ENCODE assay signal across 8 cellular contexts in the genomic region with DNA sequence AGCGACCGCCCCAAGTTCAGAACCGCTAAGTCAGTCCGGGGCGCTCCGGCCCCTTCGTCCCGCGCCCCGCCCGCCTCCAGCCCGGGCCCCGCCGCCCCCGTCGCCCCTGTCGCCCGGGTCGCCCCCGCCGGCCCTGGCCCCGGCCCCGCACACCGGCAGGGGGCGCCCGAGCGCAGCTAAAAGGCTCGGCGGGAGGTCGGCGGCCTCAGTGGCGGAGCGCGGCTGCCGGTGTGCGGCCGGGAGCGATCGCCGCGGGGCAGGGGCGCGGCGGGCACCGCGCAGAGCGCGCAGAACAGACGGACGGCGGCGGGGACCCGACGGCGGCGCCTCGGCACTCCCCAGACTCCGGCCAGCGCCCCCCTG. TPM values are rescaled to one million over a fixed set of nuclear protein-coding genes. Genes with fewer than 3 reads are reported as not detected.
A peak's percentile ranks its signal among the peaks of the same experiment; 100 is the strongest.
DNase-seq lines count a peak whose midpoint lies in the region; TF ChIP-seq lines count a peak whose summit lies in the region.

A gene (plus strand): TSS at position 208 of the 363 bp plus-strand sequence. CDS start 197 bp downstream, outside the sequence.

- H3K27ac Mint-ChIP-seq in Calu3 (ENCODE audit: unreplicated experiment) (peak within 1 kb of the TSS; percentile 13), H9 (no peak within 1 kb of the TSS)
- H3K27ac Mint-ChIP-seq in T-helper 1 cell treated with Interleukin-12 subunit alpha and Interleukin-12 subunit beta and Interleukin-4 antibody, amounts not matched to agents 30 μg/mL and 1 μg/mL, for 36 hours: no peak within 1 kb of the TSS

- H2AFZ ChIP-seq in H9 (ENCODE audit: low read length): no peak within 1 kb of the TSS

- H2BK5ac ChIP-seq in H9 (ENCODE audit: insufficient read length, low read length) (no peak within 1 kb of the TSS), mesendoderm (ENCODE audit: low read length) (no peak within 1 kb of the TSS)

- H2BK12ac ChIP-seq in H9 (ENCODE audit: insufficient read length, low read depth, low read length): no peak within 1 kb of the TSS

- H3K36me3 Mint-ChIP-seq in Calu3 (ENCODE audit: insufficient read depth, unreplicated experiment) (no peaks in the 10 kb centered on the region), H9 (ENCODE audit: insufficient read depth in 1 of 3, low read depth in 3 of 3) (no peaks in the 10 kb centered on the region; a peak in 1 of 7 replicates)
- H3K36me3 Mint-ChIP-seq in T-helper 1 cell treated with Interleukin-12 subunit alpha and Interleukin-12 subunit beta and Interleukin-4 antibody, amounts not matched to agents 30 μg/mL and 1 μg/mL, for 36 hours (ENCODE audit: low read depth): no peaks in the 10 kb centered on the region

- H2BK15ac ChIP-seq in H9 (ENCODE audit: low read depth, low read length) (no peak within 1 kb of the TSS), mesendoderm (replicated peaks; ENCODE audit: low read depth) (no peak within 1 kb of the TSS)

- CTCF ChIA-PET in Calu3 (lab: Charles Lee): interaction anchor here (0.7 to 1.0 kb wide), 2 partner anchors 35 to 477 kb away, joined by 3 to 4 read pairs; no protein-coding TSS in a partner anchor

- H3K27me3 Mint-ChIP-seq in Calu3 (ENCODE audit: unreplicated experiment) (peaks cover 100% of the 10 kb centered on the region), H9 (ENCODE audit: low read depth) (peaks cover 92% of the 10 kb centered on the region)
- H3K27me3 Mint-ChIP-seq in T-helper 1 cell treated with Interleukin-12 subunit alpha and Interleukin-12 subunit beta and Interleukin-4 antibody, amounts not matched to agents 30 μg/mL and 1 μg/mL, for 36 hours (ENCODE audit: low read depth): peaks cover 91% of the 10 kb centered on the region

- DNase-seq in Calu3 (peak; percentile 76), H9 (peak; percentile 48), dermis blood vessel endothelial cell (peak; percentile 20), mesendoderm (peak; percentile 51), suprapubic skin (ENCODE audit: low spot score in 2 of 2) (no peak), cerebellar nuclear complex (lab: John Stamatoyannopoulos, UW) (no peak), SHP77 treated with DMSO at 0.1 percent for 48 hours (lab: John Stamatoyannopoulos, UW) (no peak)

- no peak within 1 kb of the TSS for H2BK20ac ChIP-seq in H9 (ENCODE audit: low read depth, low read length, poor library complexity, severe bottlenecking)

- no peaks in the 10 kb centered on the region for H4K20me1 ChIP-seq in H9 (ENCODE audit: control insufficient read depth, insufficient read depth, insufficient read length)

- H3K56ac ChIP-seq in H9 (ENCODE audit: insufficient read length, low read depth, low read length): no peak within 1 kb of the TSS
- H3K56ac ChIP-seq in mesendoderm (ENCODE audit: low read length): peak within 1 kb of the TSS; percentile 70

- no CpG with 5 or more reads among the region's 59 CpGs for WGBS in H9 (ENCODE audit: extremely low coverage, insufficient read length, low lambda C conversion rate)
- WGBS in mesendoderm (ENCODE audit: extremely low coverage, insufficient coverage, low lambda C conversion rate): no CpG with 5 or more reads among the region's 59 CpGs
- 0% methylated on average over 6 of the region's 59 CpGs for WGBS in suprapubic skin

- H2BK120ac ChIP-seq in H9 (ENCODE audit: low read depth, low read length, poor library complexity, severe bottlenecking) (no peak within 1 kb of the TSS), mesendoderm (ENCODE audit: low read depth, low read length) (no peak within 1 kb of the TSS)

- H3K9ac ChIP-seq in H9 (ENCODE audit: extremely low read depth, insufficient read length, low read length) (no peak within 1 kb of the TSS), mesendoderm (ENCODE audit: low read length) (peak within 1 kb of the TSS; percentile 54)

- no peak for TF ChIP-seq CTCF in Calu3 (IDR thresholded peaks at IDR 0.05; ENCODE audit: unreplicated experiment)
- TF ChIP-seq CTCF in H9 (conservative IDR thresholded peaks at IDR 0.05): no peak; the same call in 2 of the 3 replicates
- TF ChIP-seq CTCF in suprapubic skin (IDR thresholded peaks at IDR 0.05): no peak

- H3K27me3 ChIP-seq in H9 (ENCODE audit: insufficient read depth, low read length) (peaks cover 31% of the 10 kb centered on the region), mesendoderm (ENCODE audit: insufficient read depth, low read length, poor library complexity) (peaks cover 13% of the 10 kb centered on the region), suprapubic skin (peaks cover 70% of the 10 kb centered on the region)

- intact Hi-C loops in Calu3 (cut with micrococcal nuclease; ENCODE audit: unreplicated experiment): no loop called here

- no peak within 1 kb of the TSS for H3K14ac ChIP-seq in H9 (ENCODE audit: insufficient read depth, low read length)

- H3K4me1 ChIP-seq in H9 (ENCODE audit: insufficient read depth, low read length) (no peaks in the 10 kb centered on the region), mesendoderm (ENCODE audit: control insufficient read depth, low read depth, low read length) (no peaks in the 10 kb centered on the region), suprapubic skin (peaks cover 21% of the 10 kb centered on the region)

- H3K79me1 ChIP-seq in H9 (ENCODE audit: insufficient read depth, low read depth, low read length, poor library complexity, severe bottlenecking) (no peaks in the 10 kb centered on the region), mesendoderm (ENCODE audit: low read length) (no peaks in the 10 kb centered on the region)

- TF ChIP-seq EP300 in suprapubic skin (IDR thresholded peaks at IDR 0.05): no peak

- no peak within 1 kb of the TSS for H2AK5ac ChIP-seq in H9 (ENCODE audit: insufficient read length, low read length)
- no peak within 1 kb of the TSS for H2AK5ac ChIP-seq in mesendoderm (ENCODE audit: low read length)

- H3K4me3 Mint-ChIP-seq in Calu3 (ENCODE audit: low read depth, unreplicated experiment) (peak within 1 kb of the TSS; percentile 74), H9 (peak within 1 kb of the TSS; percentile 65 to 86)
- H3K4me3 Mint-ChIP-seq in T-helper 1 cell treated with Interleukin-12 subunit alpha and Interleukin-12 subunit beta and Interleukin-4 antibody, amounts not matched to agents 30 μg/mL and 1 μg/mL, for 36 hours: peak within 1 kb of the TSS; percentile 59

- H4K91ac ChIP-seq in H9 (ENCODE audit: insufficient read length, low read depth, low read length): no peak within 1 kb of the TSS

- H3K23ac ChIP-seq in H9 (ENCODE audit: insufficient read length, low read depth, low read length): no peak within 1 kb of the TSS
- no peak within 1 kb of the TSS for H3K23ac ChIP-seq in mesendoderm (ENCODE audit: low read length)

- H3K79me2 ChIP-seq in H9 (ENCODE audit: insufficient read depth, low read length): no peaks in the 10 kb centered on the region
- H3K79me2 ChIP-seq in mesendoderm (ENCODE audit: control insufficient read depth, insufficient read depth, low read length): no peaks in the 10 kb centered on the region

- TF ChIP-seq POLR2A in suprapubic skin (IDR thresholded peaks at IDR 0.05): no peak

- H3K4ac ChIP-seq in H9 (ENCODE audit: low read depth, low read length) (no peak within 1 kb of the TSS), mesendoderm (ENCODE audit: low read depth, low read length) (no peak within 1 kb of the TSS)

- H3K36me3 ChIP-seq in mesendoderm (ENCODE audit: control insufficient read depth, insufficient read depth, low read length) (no peaks in the 10 kb centered on the region), suprapubic skin (no peaks in the 10 kb centered on the region)

- H3K4me3 ChIP-seq in mesendoderm (ENCODE audit: low read length) (peak within 1 kb of the TSS; percentile 11), suprapubic skin (peak within 1 kb of the TSS; percentile 51)

- no peak within 1 kb of the TSS for H3K27ac ChIP-seq in H9 (ENCODE audit: insufficient read length, low read depth, low read length)
- H3K27ac ChIP-seq in mesendoderm (ENCODE audit: low read depth, low read length): no peak within 1 kb of the TSS
- H3K27ac ChIP-seq in suprapubic skin: no peak within 1 kb of the TSS

- H3K23me2 ChIP-seq in H9 (ENCODE audit: insufficient read length, low read depth, low read length, poor library complexity, severe bottlenecking): peaks cover 12% of the 10 kb centered on the region

- H4K5ac ChIP-seq in H9 (ENCODE audit: insufficient read length, low read depth, low read length) (no peak within 1 kb of the TSS), mesendoderm (ENCODE audit: low read length) (no peak within 1 kb of the TSS)

- no peak within 1 kb of the TSS for H3T11ph ChIP-seq in H9 (ENCODE audit: low read length)

- H3K9me3 ChIP-seq in H9 (ENCODE audit: control insufficient read depth, low read depth, low read length) (no peaks in the 10 kb centered on the region), suprapubic skin (no peaks in the 10 kb centered on the region)

- peak within 1 kb of the TSS; percentile 66 for H3K4me2 ChIP-seq in H9 (ENCODE audit: insufficient read depth, insufficient read length, low read length)
- peak within 1 kb of the TSS; percentile 67 for H3K4me2 ChIP-seq in mesendoderm (ENCODE audit: low read length)

- H3K4me1 Mint-ChIP-seq in Calu3 (ENCODE audit: low read depth, unreplicated experiment) (no peaks in the 10 kb centered on the region), H9 (peaks cover 15 to 19% of the 10 kb centered on the region in 2 experiments)
- peaks cover 10% of the 10 kb centered on the region for H3K4me1 Mint-ChIP-seq in T-helper 1 cell treated with Interleukin-12 subunit alpha and Interleukin-12 subunit beta and Interleukin-4 antibody, amounts not matched to agents 30 μg/mL and 1 μg/mL, for 36 hours (ENCODE audit: low read depth)

- H3K9me3 Mint-ChIP-seq in Calu3 (ENCODE audit: low read depth, unreplicated experiment) (no peaks in the 10 kb centered on the region), H9 (peaks cover 0 to 9% of the 10 kb centered on the region in 2 experiments; a peak in 3 of 5 replicates)
- no peaks in the 10 kb centered on the region for H3K9me3 Mint-ChIP-seq in T-helper 1 cell treated with Interleukin-12 subunit alpha and Interleukin-12 subunit beta and Interleukin-4 antibody, amounts not matched to agents 30 μg/mL and 1 μg/mL, for 36 hours

- no peak within 1 kb of the TSS for H3K18ac ChIP-seq in H9 (ENCODE audit: insufficient read length, low read depth, low read length)
- no peak within 1 kb of the TSS for H3K18ac ChIP-seq in mesendoderm (ENCODE audit: low read length)

- H4K8ac ChIP-seq in H9 (replicated peaks; ENCODE audit: insufficient read length, low read depth, low read length) (no peak within 1 kb of the TSS), mesendoderm (ENCODE audit: low read depth, low read length) (no peak within 1 kb of the TSS)

- no TSS peak for BruUV-seq in Calu3 (replicated peaks; lab: Mats Ljungman, UMichigan)

RNA-seq across cellular contexts. Expression of the gene that starts here (rescaled TPM):
- total RNA-seq in Calu3 (2022) (0.17 and 0.22 TPM in 2 replicates), H9 (2021) (0.24 TPM in 2 replicates), dermis blood vessel endothelial cell (not detected in 2 replicates), suprapubic skin (under 1 TPM in 3 of 4 donors, not detected in 1; 0.13 to 0.89 (median 0.15) TPM)
- 0.21 TPM for polyA plus RNA-seq in mesendoderm (2013, experiment 1 of 2)
- 0.20 TPM for polyA plus RNA-seq in mesendoderm (2013, experiment 2 of 2)

Comparison
In these comparisons a context has a peak if more than half of its experiments do, and no peak if none do; other contexts are left out.
1. Peak in DNase-seq in Calu3; RNA of the gene not detected or under 1 TPM.
2. Peak in DNase-seq and H3K4me2 ChIP-seq in H9; RNA of the gene not detected or under 1 TPM.
3. Peak in DNase-seq in dermis blood vessel endothelial cell; RNA of the gene not detected or under 1 TPM.